Comparison of ENCODE assay signal across 22 cellular contexts in genomic region chr13:51919531-51919930, GRCh38. TPM values are rescaled to one million over a fixed set of nuclear protein-coding genes. Genes with fewer than 3 reads are reported as not detected.
A peak's percentile ranks its signal among the peaks of the same experiment; 100 is the strongest.
DNase-seq lines count a peak whose midpoint lies in the region; TF ChIP-seq lines count a peak whose summit lies in the region.
"Had no signal": no experiment of that assay in that cellular context is flagged by ENCODE, and none has a peak within 500 bp of the region (broad histone marks: within the 10 kb centered on the region; RNA-seq: fewer than 3 reads in every experiment).

No MANE protein-coding gene starts in this region.

- H3K27ac Mint-ChIP-seq in Caco-2 (ENCODE audit: unreplicated experiment): no peak overlapping the region
- no peak overlapping the region for H3K27ac Mint-ChIP-seq in CD4-positive, alpha-beta memory T cell
- H3K27ac Mint-ChIP-seq: CD14-positive monocyte, T-helper 17 cell had no signal

- H3K4me3 Mint-ChIP-seq in Caco-2 (ENCODE audit: unreplicated experiment): no peak overlapping the region
- no peak overlapping the region for H3K4me3 Mint-ChIP-seq in CD4-positive, alpha-beta memory T cell
- H3K4me3 Mint-ChIP-seq: CD14-positive monocyte, T-helper 17 cell had no signal

- BruUV-seq in Caco-2 (replicated peaks; lab: Mats Ljungman, UMichigan): no TSS peak

- H3K27me3 ChIP-seq in Caco-2 (replicated peaks; ENCODE audit: control insufficient read depth, insufficient read depth, low read length): no peaks in the 10 kb centered on the region
- no peaks in the 10 kb centered on the region for H3K27me3 ChIP-seq in CD4-positive, alpha-beta memory T cell (ENCODE audit: insufficient read depth, low read length)

- peaks cover 5% of the 10 kb centered on the region for H3K36me3 Mint-ChIP-seq in Caco-2 (ENCODE audit: insufficient read depth, unreplicated experiment)
- H3K36me3 Mint-ChIP-seq in CD4-positive, alpha-beta memory T cell: no peaks in the 10 kb centered on the region
- H3K36me3 Mint-ChIP-seq: CD14-positive monocyte had no signal

- H3K9me3 ChIP-seq in Caco-2: no peaks in the 10 kb centered on the region
- no peaks in the 10 kb centered on the region for H3K9me3 ChIP-seq in CD4-positive, alpha-beta memory T cell (ENCODE audit: control insufficient read depth in 1 of 2, low read length in 2 of 2)

- POLR2A ChIA-PET in Caco-2 (lab: Charles Lee): interaction anchor here (0.7 kb wide), 1 partner anchor 513 kb away, joined by 3 read pairs; no protein-coding TSS in a partner anchor
- POLR2A ChIA-PET in CD4-positive, alpha-beta memory T cell (lab: Charles Lee; ENCODE audit: partially characterized antibody): no interaction called here

- no peak overlapping the region for H3K27ac ChIP-seq in coronary artery
- H3K27ac ChIP-seq in CD4-positive, alpha-beta memory T cell (ENCODE audit: low read depth, low read length): no peak overlapping the region

- CTCF ChIA-PET in Caco-2 (lab: Charles Lee): no interaction called here
- CTCF ChIA-PET in CD4-positive, alpha-beta memory T cell (lab: Charles Lee; ENCODE audit: partially characterized antibody): interaction anchor here (0.7 to 1.3 kb wide), 2 partner anchors 81 to 469 kb away, joined by 4 read pairs; no protein-coding TSS in a partner anchor

- peak; percentile 13 to 22 for DNase-seq in Caco-2
- DNase-seq in DMS53 (lab: John Stamatoyannopoulos, UW): peak; percentile 99
- peak; percentile 50 for DNase-seq in NCI-H510A (lab: John Stamatoyannopoulos, UW)
- peak; percentile 29 for DNase-seq in coronary artery (ENCODE audit: low spot score)
- DNase-seq in NCI-H1930 (lab: John Stamatoyannopoulos, UW): no peak
- DNase-seq in cerebellar nuclear complex (lab: John Stamatoyannopoulos, UW): no peak
- no peak for DNase-seq in CD4-positive, alpha-beta memory T cell
- no peak for DNase-seq in iPS-NIHi7 (ENCODE audit: extremely low spot score)
- DNase-seq: ACHN, AML-193, DMS79 treated with DMSO at 0.1 percent for 48 hours, HCEC 1CT, IMR-90, NCI-H1436, NCI-H2081 treated with DMSO at 0.1 percent for 48 hours, NCI-H226, RPMI8226, T-helper 17 cell had no signal

- H3K27me3 Mint-ChIP-seq in Caco-2 (ENCODE audit: insufficient read depth, unreplicated experiment): no peaks in the 10 kb centered on the region
- peaks cover 0 to 3% of the 10 kb centered on the region in 2 donors for H3K27me3 Mint-ChIP-seq in CD4-positive, alpha-beta memory T cell

- H3K4me3 ChIP-seq in Caco-2 (ENCODE audit: low read depth, low read length): no peak overlapping the region
- no peak overlapping the region for H3K4me3 ChIP-seq in coronary artery
- H3K4me3 ChIP-seq in CD4-positive, alpha-beta memory T cell (ENCODE audit: low read length in 2 of 2): no peak overlapping the region

- no peaks in the 10 kb centered on the region for H3K4me1 Mint-ChIP-seq in Caco-2 (ENCODE audit: low read depth, unreplicated experiment)
- peaks cover 7 to 13% (median 11%) of the 10 kb centered on the region in 4 donors for H3K4me1 Mint-ChIP-seq in CD4-positive, alpha-beta memory T cell
- H3K4me1 Mint-ChIP-seq: CD14-positive monocyte had no signal

- no peaks in the 10 kb centered on the region for H3K4me1 ChIP-seq in Caco-2
- peaks cover 23% of the 10 kb centered on the region for H3K4me1 ChIP-seq in CD4-positive, alpha-beta memory T cell (ENCODE audit: insufficient read depth, low read length)

- intact Hi-C loops in Caco-2 (cut with micrococcal nuclease; ENCODE audit: unreplicated experiment): no loop called here
- intact Hi-C loops in CD4-positive, alpha-beta memory T cell (cut with micrococcal nuclease): no loop called here

- TF ChIP-seq CTCF in Caco-2 (IDR thresholded peaks at IDR 0.05; ENCODE audit: insufficient read depth in 1 of 2, low read depth in 1 of 2, low read length in 1 of 2, severe bottlenecking in 1 of 2, unreplicated experiment in 1 of 2): no peak
- no peak for TF ChIP-seq CTCF in coronary artery (IDR thresholded peaks at IDR 0.05)

- no peaks in the 10 kb centered on the region for H3K9me3 Mint-ChIP-seq in Caco-2 (ENCODE audit: unreplicated experiment)
- no peaks in the 10 kb centered on the region for H3K9me3 Mint-ChIP-seq in CD4-positive, alpha-beta memory T cell
- H3K9me3 Mint-ChIP-seq: CD14-positive monocyte had no signal

- H3K36me3 ChIP-seq in Caco-2 (ENCODE audit: control insufficient read depth, insufficient read depth, low read length): no peaks in the 10 kb centered on the region
- no peaks in the 10 kb centered on the region for H3K36me3 ChIP-seq in CD4-positive, alpha-beta memory T cell (ENCODE audit: insufficient read depth, low read length)

RNA-seq across cellular contexts. Expression of gene CCDC70, which starts 57.8 kb away (rescaled TPM):
- total RNA-seq in Caco-2 (2022): not detected in 2 replicates
- not detected for total RNA-seq in CD4-positive, alpha-beta memory T cell
- not detected for polyA plus RNA-seq in CD4-positive, alpha-beta memory T cell
- total RNA-seq: G401, HT-29, IMR-90, LHCN-M2, T-helper 17 cell had no signal
- polyA plus RNA-seq: CD14-positive monocyte, IMR-90 had no signal

Comparison
In these comparisons a context has a peak if more than half of its experiments do, and no peak if none do; other contexts are left out.
1. DNase-seq: peak in Caco-2 (2 of 2), DMS53 (single experiment), NCI-H510A (single experiment) and coronary artery (single experiment); none in NCI-H1930 (0 of 2), cerebellar nuclear complex (0 of 2), CD4-positive, alpha-beta memory T cell (0 of 5) and iPS-NIHi7 (single experiment).